13 cellular contexts compared by ENCODE assay signal in genomic region chr13:99357920-99358319, GRCh38. TPM values are rescaled to one million over a fixed set of nuclear protein-coding genes. Genes with fewer than 3 reads are reported as not detected.
DNase-seq lines count a peak whose midpoint lies in the region; ATAC-seq and TF ChIP-seq lines count a peak whose summit lies in the region.
"Had no signal": no experiment of that assay in that cellular context is flagged by ENCODE, and none has a peak within 500 bp of the region (broad histone marks: within the 10 kb centered on the region; RNA-seq: fewer than 3 reads in every experiment).

No MANE protein-coding gene starts in this region.

- intact Hi-C loops in activated naive CD4-positive, alpha-beta T cell treated with anti-CD3 and anti-CD28 coated beads for 36 hours (cut with micrococcal nuclease): loop anchor here (1.0 to 5.0 kb wide), 18 partner anchors 9 to 786 kb away; partner anchors contain the start of genes GPR18 and UBAC2

- no peak for ATAC-seq in activated CD8-positive, alpha-beta T cell treated with anti-CD3 and anti-CD28 coated beads, Interleukin-2, amount 10 ng/mL, durations not matched to agents 7 days and 5 days
- ATAC-seq in GM19452 (IDR thresholded peaks at IDR 0.05; ENCODE audit: unreplicated experiment) (no peak), HG03354 (IDR thresholded peaks at IDR 0.05; ENCODE audit: poor library complexity, severe bottlenecking, unreplicated experiment) (no peak)
- ATAC-seq: HCT116 had no signal

- TF ChIP-seq CTCF in fibroblast of pulmonary artery (IDR thresholded peaks at IDR 0.05; ENCODE audit: low read length, missing control alignments): no peak

- no peak overlapping the region for H3K4me3 ChIP-seq in fibroblast of pulmonary artery (replicated peaks; ENCODE audit: low read depth, low read length)
- H3K4me3 ChIP-seq: right lobe of liver had no signal

- peaks cover 94% of the 10 kb centered on the region for H3K4me1 Mint-ChIP-seq in activated naive CD4-positive, alpha-beta T cell treated with anti-CD3 and anti-CD28 coated beads for 36 hours (ENCODE audit: low read depth)
- H3K4me1 Mint-ChIP-seq in activated CD8-positive, alpha-beta T cell treated with anti-CD3 and anti-CD28 coated beads, Interleukin-2, amount 10 ng/mL, durations not matched to agents 7 days and 5 days (ENCODE audit: low read depth): peaks cover 91% of the 10 kb centered on the region

- H3K27ac Mint-ChIP-seq in activated naive CD4-positive, alpha-beta T cell treated with anti-CD3 and anti-CD28 coated beads for 36 hours: peak overlapping the region; percentile 93
- H3K27ac Mint-ChIP-seq in activated CD8-positive, alpha-beta T cell treated with anti-CD3 and anti-CD28 coated beads, Interleukin-2, amount 10 ng/mL, durations not matched to agents 7 days and 5 days: peak overlapping the region; percentile 89

- no peaks in the 10 kb centered on the region for H3K9me3 Mint-ChIP-seq in activated naive CD4-positive, alpha-beta T cell treated with anti-CD3 and anti-CD28 coated beads for 36 hours
- H3K9me3 Mint-ChIP-seq in activated CD8-positive, alpha-beta T cell treated with anti-CD3 and anti-CD28 coated beads, Interleukin-2, amount 10 ng/mL, durations not matched to agents 7 days and 5 days (ENCODE audit: insufficient read depth): no peaks in the 10 kb centered on the region

- peak; percentile 64 for DNase-seq in activated naive CD4-positive, alpha-beta T cell treated with anti-CD3 and anti-CD28 coated beads for 36 hours
- DNase-seq in activated naive CD4-positive, alpha-beta T cell (lab: John Stamatoyannopoulos, UW): no peak
- DNase-seq in activated CD8-positive, alpha-beta T cell treated with anti-CD3 and anti-CD28 coated beads, Interleukin-2, amount 10 ng/mL, durations not matched to agents 7 days and 5 days: no peak
- DNase-seq in fibroblast of pulmonary artery (ENCODE audit: low read depth) (peak; percentile 3), UCSD-AML1 (lab: John Stamatoyannopoulos, UW; ENCODE audit: unreplicated experiment) (no peak)
- peak; percentile 23 for DNase-seq in stimulated activated naive CD4-positive, alpha-beta T cell treated with Interleukin-2 at 50 U/mL for 16 hours (lab: John Stamatoyannopoulos, UW)
- DNase-seq: DMS79 treated with DMSO at 0.1 percent for 48 hours, NCI-H1417, NCI-H510A, right lobe of liver had no signal

- no peaks in the 10 kb centered on the region for H3K27me3 Mint-ChIP-seq in activated naive CD4-positive, alpha-beta T cell treated with anti-CD3 and anti-CD28 coated beads for 36 hours (ENCODE audit: low read depth)
- H3K27me3 Mint-ChIP-seq in activated CD8-positive, alpha-beta T cell treated with anti-CD3 and anti-CD28 coated beads, Interleukin-2, amount 10 ng/mL, durations not matched to agents 7 days and 5 days (ENCODE audit: low read depth): no peaks in the 10 kb centered on the region

- H3K36me3 Mint-ChIP-seq in activated naive CD4-positive, alpha-beta T cell treated with anti-CD3 and anti-CD28 coated beads for 36 hours (ENCODE audit: low read depth): peaks cover 36% of the 10 kb centered on the region
- peaks cover 82% of the 10 kb centered on the region for H3K36me3 Mint-ChIP-seq in activated CD8-positive, alpha-beta T cell treated with anti-CD3 and anti-CD28 coated beads, Interleukin-2, amount 10 ng/mL, durations not matched to agents 7 days and 5 days (ENCODE audit: low read depth)

- CTCF ChIA-PET in activated naive CD4-positive, alpha-beta T cell treated with anti-CD3 and anti-CD28 coated beads for 36 hours (lab: Charles Lee): interaction anchor here (0.9 to 4.2 kb wide), 6 partner anchors 8 to 157 kb away, joined by 3 to 20 read pairs (median 6); no protein-coding TSS in a partner anchor
- CTCF ChIA-PET in activated CD8-positive, alpha-beta T cell treated with anti-CD3 and anti-CD28 coated beads, Interleukin-2, amount 10 ng/mL, durations not matched to agents 7 days and 5 days (lab: Charles Lee): interaction anchor here (1.3 to 7.3 kb wide), 5 partner anchors 14 to 88 kb away, joined by 4 to 73 read pairs (median 11); no protein-coding TSS in a partner anchor

- POLR2A ChIA-PET in activated CD8-positive, alpha-beta T cell treated with anti-CD3 and anti-CD28 coated beads, Interleukin-2, amount 10 ng/mL, durations not matched to agents 7 days and 5 days (lab: Charles Lee): interaction anchor here (1.1 to 1.5 kb wide), 2 partner anchors 9 to 82 kb away, joined by 3 to 4 read pairs; no protein-coding TSS in a partner anchor

- peak overlapping the region; percentile 30 for H3K4me3 Mint-ChIP-seq in activated naive CD4-positive, alpha-beta T cell treated with anti-CD3 and anti-CD28 coated beads for 36 hours
- no peak overlapping the region for H3K4me3 Mint-ChIP-seq in activated CD8-positive, alpha-beta T cell treated with anti-CD3 and anti-CD28 coated beads, Interleukin-2, amount 10 ng/mL, durations not matched to agents 7 days and 5 days

RNA-seq across cellular contexts. Expression of gene GPR183, which starts 50.7 kb away (rescaled TPM):
- 10 to 100 TPM; 37.4 to 38.8 TPM for total RNA-seq in activated naive CD4-positive, alpha-beta T cell treated with anti-CD3 and anti-CD28 coated beads for 36 hours
- 1 to 10 TPM; 5.0 to 5.2 TPM for total RNA-seq in activated CD8-positive, alpha-beta T cell treated with anti-CD3 and anti-CD28 coated beads, Interleukin-2, amount 10 ng/mL, durations not matched to agents 7 days and 5 days

Comparison
In these comparisons a context has a peak if more than half of its experiments do, and no peak if none do; other contexts are left out.
1. DNase-seq: peak in activated naive CD4-positive, alpha-beta T cell treated with anti-CD3 and anti-CD28 coated beads for 36 hours (single experiment), fibroblast of pulmonary artery (single experiment) and stimulated activated naive CD4-positive, alpha-beta T cell treated with Interleukin-2 at 50 U/mL for 16 hours (single experiment); none in activated naive CD4-positive, alpha-beta T cell (0 of 4), activated CD8-positive, alpha-beta T cell treated with anti-CD3 and anti-CD28 coated beads, Interleukin-2, amount 10 ng/mL, durations not matched to agents 7 days and 5 days (single experiment) and UCSD-AML1 (single experiment).
2. RNA of gene GPR183, which starts 50.7 kb away (total RNA-seq): 37.4 to 38.8 TPM in activated naive CD4-positive, alpha-beta T cell treated with anti-CD3 and anti-CD28 coated beads for 36 hours; 5.0 to 5.2 TPM in activated CD8-positive, alpha-beta T cell treated with anti-CD3 and anti-CD28 coated beads, Interleukin-2, amount 10 ng/mL, durations not matched to agents 7 days and 5 days; every median in the first group is over 4 times any median in the second.